Comparison of ENCODE assay signal across 30 cellular contexts in the genomic region with DNA sequence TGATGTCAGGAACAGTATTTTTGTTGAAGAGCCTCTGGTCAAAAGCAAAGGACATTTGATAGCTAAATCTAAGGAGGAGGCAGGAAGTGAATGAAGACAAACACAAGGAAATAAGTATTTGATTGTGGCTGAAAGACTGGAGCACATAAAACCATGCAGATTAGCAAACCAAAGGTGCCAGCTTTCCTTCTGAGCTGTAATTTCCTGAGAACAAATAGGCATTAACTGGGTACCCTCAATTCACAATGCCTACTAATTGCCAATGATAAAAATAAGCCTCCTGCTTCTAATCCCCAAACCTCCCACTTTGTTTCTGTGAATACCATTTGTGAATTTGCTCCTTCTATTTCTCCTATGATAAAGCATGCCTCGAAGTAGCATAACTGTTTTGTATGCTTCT.
"Had no signal": no experiment of that assay in that cellular context is flagged by ENCODE, and none has a peak within 500 bp of the region (broad histone marks: within the 10 kb centered on the region; RNA-seq: fewer than 3 reads in every experiment).

No MANE protein-coding gene starts in this region.

- H3K27ac ChIP-seq: brain microvascular endothelial cell, Peyer's patch, SJSA1 had no signal

- H3K4me1 ChIP-seq: Peyer's patch, SJSA1 had no signal

- DNase-seq: activated CD4-positive, alpha-beta memory T cell treated with anti-CD3 and anti-CD28 coated beads, Interleukin-2, amount 10 ng/mL, durations not matched to agents 7 days and 5 days; activated CD4-positive, alpha-beta T cell treated with anti-CD3 and anti-CD28 coated beads for 36 hours; activated CD4-positive, alpha-beta T cell treated with anti-CD3 and anti-CD28 coated beads, Interleukin-2, amount 10 ng/mL, durations not matched to agents 7 days and 5 days; activated CD8-positive, alpha-beta memory T cell treated with anti-CD3 and anti-CD28 coated beads for 24 hours; activated CD8-positive, alpha-beta memory T cell treated with anti-CD3 and anti-CD28 coated beads, Interleukin-2, amount 10 ng/mL, durations not matched to agents 7 days and 5 days; activated CD8-positive, alpha-beta memory T cell treated with anti-CD3 and anti-CD28 coated beads, Interleukin-2, amount 50 U/mL, for 48 hours; activated effector memory CD4-positive, alpha-beta T cell treated with Interleukin-2 at 50 U/mL for 16 hours; activated naive CD4-positive, alpha-beta T cell treated with anti-CD3 and anti-CD28 coated beads, Interleukin-2, amount 10 ng/mL, durations not matched to agents 7 days and 5 days; activated naive CD8-positive, alpha-beta T cell treated with anti-CD3 and anti-CD28 coated beads for 36 hours; activated T-cell treated with anti-CD3 and anti-CD28 coated beads, Interleukin-2, amount 50 U/mL, for 48 hours; amniotic stem cell; aorta; brain microvascular endothelial cell; central memory CD4-positive, alpha-beta T cell; MM.1S; MV-4-11; NCI-H1092; NCI-H1436 treated with DMSO at 0.1 percent for 48 hours; NCI-H1694 treated with DMSO at 0.1 percent for 48 hours; NCI-H2029; NCI-H345; NCI-H524 treated with DMSO at 0.1 percent for 48 hours; PC-3; Peyer's patch; RPMI8226; SHP77 treated with DMSO at 0.1 percent for 48 hours; SK-N-SH had no signal

- H3K4me3 ChIP-seq: Peyer's patch, SJSA1 had no signal

- H3K27me3 ChIP-seq: brain microvascular endothelial cell, Peyer's patch, SJSA1 had no signal

- H3K36me3 Mint-ChIP-seq: activated CD8-positive, alpha-beta memory T cell treated with anti-CD3 and anti-CD28 coated beads, Interleukin-2, amount 10 ng/mL, durations not matched to agents 7 days and 5 days; activated naive CD4-positive, alpha-beta T cell treated with anti-CD3 and anti-CD28 coated beads, Interleukin-2, amount 10 ng/mL, durations not matched to agents 7 days and 5 days; activated naive CD8-positive, alpha-beta T cell treated with anti-CD3 and anti-CD28 coated beads for 36 hours had no signal

- H3K36me3 ChIP-seq: brain microvascular endothelial cell, Peyer's patch, SJSA1 had no signal

- H3K9me3 ChIP-seq: Peyer's patch, SK-N-SH had no signal

- H3K4me2 ChIP-seq: SK-N-SH had no signal

- H3K4me1 Mint-ChIP-seq: activated CD4-positive, alpha-beta memory T cell treated with anti-CD3 and anti-CD28 coated beads, Interleukin-2, amount 10 ng/mL, durations not matched to agents 7 days and 5 days; activated CD4-positive, alpha-beta T cell treated with anti-CD3 and anti-CD28 coated beads for 36 hours; activated CD4-positive, alpha-beta T cell treated with anti-CD3 and anti-CD28 coated beads, Interleukin-2, amount 10 ng/mL, durations not matched to agents 7 days and 5 days; activated CD8-positive, alpha-beta memory T cell treated with anti-CD3 and anti-CD28 coated beads, Interleukin-2, amount 10 ng/mL, durations not matched to agents 7 days and 5 days; activated naive CD4-positive, alpha-beta T cell treated with anti-CD3 and anti-CD28 coated beads, Interleukin-2, amount 10 ng/mL, durations not matched to agents 7 days and 5 days; activated naive CD8-positive, alpha-beta T cell treated with anti-CD3 and anti-CD28 coated beads for 36 hours had no signal

- H3K27me3 Mint-ChIP-seq: activated CD4-positive, alpha-beta memory T cell treated with anti-CD3 and anti-CD28 coated beads, Interleukin-2, amount 10 ng/mL, durations not matched to agents 7 days and 5 days; activated CD4-positive, alpha-beta T cell treated with anti-CD3 and anti-CD28 coated beads for 36 hours; activated CD4-positive, alpha-beta T cell treated with anti-CD3 and anti-CD28 coated beads, Interleukin-2, amount 10 ng/mL, durations not matched to agents 7 days and 5 days; activated CD8-positive, alpha-beta memory T cell treated with anti-CD3 and anti-CD28 coated beads, Interleukin-2, amount 10 ng/mL, durations not matched to agents 7 days and 5 days; activated naive CD4-positive, alpha-beta T cell treated with anti-CD3 and anti-CD28 coated beads, Interleukin-2, amount 10 ng/mL, durations not matched to agents 7 days and 5 days; activated naive CD8-positive, alpha-beta T cell treated with anti-CD3 and anti-CD28 coated beads for 36 hours had no signal

- H3K9ac ChIP-seq: SK-N-SH had no signal

- H3K27ac Mint-ChIP-seq: activated CD4-positive, alpha-beta memory T cell treated with anti-CD3 and anti-CD28 coated beads, Interleukin-2, amount 10 ng/mL, durations not matched to agents 7 days and 5 days; activated CD4-positive, alpha-beta T cell treated with anti-CD3 and anti-CD28 coated beads for 36 hours; activated CD4-positive, alpha-beta T cell treated with anti-CD3 and anti-CD28 coated beads, Interleukin-2, amount 10 ng/mL, durations not matched to agents 7 days and 5 days; activated CD8-positive, alpha-beta memory T cell treated with anti-CD3 and anti-CD28 coated beads, Interleukin-2, amount 10 ng/mL, durations not matched to agents 7 days and 5 days; activated naive CD4-positive, alpha-beta T cell treated with anti-CD3 and anti-CD28 coated beads, Interleukin-2, amount 10 ng/mL, durations not matched to agents 7 days and 5 days; activated naive CD8-positive, alpha-beta T cell treated with anti-CD3 and anti-CD28 coated beads for 36 hours; T-helper 1 cell treated with Interleukin-12 subunit alpha and Interleukin-12 subunit beta and Interleukin-4 antibody, amounts not matched to agents 30 μg/mL and 1 μg/mL, for 36 hours; T-helper 2 cell treated with Interferon-gamma antibody and Interleukin-4, amounts not matched to agents 5 μg/mL and 100 μg/mL, for 36 hours had no signal

- H3K4me3 Mint-ChIP-seq: activated CD4-positive, alpha-beta memory T cell treated with anti-CD3 and anti-CD28 coated beads, Interleukin-2, amount 10 ng/mL, durations not matched to agents 7 days and 5 days; activated CD4-positive, alpha-beta T cell treated with anti-CD3 and anti-CD28 coated beads for 36 hours; activated CD4-positive, alpha-beta T cell treated with anti-CD3 and anti-CD28 coated beads, Interleukin-2, amount 10 ng/mL, durations not matched to agents 7 days and 5 days; activated CD8-positive, alpha-beta memory T cell treated with anti-CD3 and anti-CD28 coated beads, Interleukin-2, amount 10 ng/mL, durations not matched to agents 7 days and 5 days; activated naive CD4-positive, alpha-beta T cell treated with anti-CD3 and anti-CD28 coated beads, Interleukin-2, amount 10 ng/mL, durations not matched to agents 7 days and 5 days; activated naive CD8-positive, alpha-beta T cell treated with anti-CD3 and anti-CD28 coated beads for 36 hours; T-helper 1 cell treated with Interleukin-12 subunit alpha and Interleukin-12 subunit beta and Interleukin-4 antibody, amounts not matched to agents 30 μg/mL and 1 μg/mL, for 36 hours; T-helper 2 cell treated with Interferon-gamma antibody and Interleukin-4, amounts not matched to agents 5 μg/mL and 100 μg/mL, for 36 hours had no signal
